15 cellular contexts compared by ENCODE assay signal in the genomic region with DNA sequence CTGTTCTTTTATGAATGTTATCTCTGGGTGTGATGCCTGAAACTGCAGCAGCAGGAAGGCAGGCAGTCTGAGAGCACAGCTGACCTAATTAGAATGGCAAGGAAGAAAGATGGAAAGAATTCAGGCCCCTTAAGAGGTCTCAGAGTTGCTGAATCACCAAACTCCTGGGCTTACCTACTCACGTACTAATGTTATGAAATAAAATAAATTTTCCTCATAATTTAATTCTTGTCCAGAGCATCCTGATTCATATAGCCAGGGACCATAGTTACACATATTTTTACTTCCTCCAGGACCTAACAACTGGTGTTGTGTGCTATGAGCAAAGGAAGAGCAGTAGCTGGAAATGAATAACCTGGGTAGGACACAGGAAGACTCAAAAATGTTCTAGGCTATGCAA. TPM values are rescaled to one million over a fixed set of nuclear protein-coding genes. Genes with fewer than 3 reads are reported as not detected.
DNase-seq lines count a peak whose midpoint lies in the region; ATAC-seq, FAIRE-seq and TF ChIP-seq lines count a peak whose summit lies in the region.
"Had no signal": no experiment of that assay in that cellular context is flagged by ENCODE, and none has a peak within 500 bp of the region (broad histone marks: within the 10 kb centered on the region; RNA-seq: fewer than 3 reads in every experiment).

No MANE protein-coding gene starts in this region.

- no peaks in the 10 kb centered on the region for H3K9me3 ChIP-seq in thoracic aorta
- H3K9me3 ChIP-seq: suprapubic skin had no signal

- H3K27ac Mint-ChIP-seq in activated T-cell treated with anti-CD3 and anti-CD28 coated beads, Interleukin-2, amount 50 U/mL, for 72 hours: peak overlapping the region; percentile 40
- H3K27ac Mint-ChIP-seq: activated CD4-positive, alpha-beta memory T cell treated with anti-CD3 and anti-CD28 coated beads, Interleukin-2, amount 10 ng/mL, durations not matched to agents 7 days and 5 days; CD4-positive, alpha-beta T cell had no signal

- peaks cover 0 to 2% of the 10 kb centered on the region in 2 donors for H3K36me3 Mint-ChIP-seq in activated T-cell treated with anti-CD3 and anti-CD28 coated beads, Interleukin-2, amount 50 U/mL, for 72 hours (ENCODE audit: insufficient read depth in 2 of 2)
- peaks cover 54% of the 10 kb centered on the region for H3K36me3 Mint-ChIP-seq in activated T-cell treated with anti-CD3 and anti-CD28 coated beads, Interleukin-2, amount 50 U/mL, for 4 hours (ENCODE audit: insufficient read depth)

- H3K36me3 ChIP-seq in thoracic aorta: peaks cover 29% of the 10 kb centered on the region

- no peaks in the 10 kb centered on the region for H3K4me1 Mint-ChIP-seq in activated T-cell treated with anti-CD3 and anti-CD28 coated beads, Interleukin-2, amount 50 U/mL, for 72 hours (ENCODE audit: low read depth)
- H3K4me1 Mint-ChIP-seq in activated T-cell treated with anti-CD3 and anti-CD28 coated beads, Interleukin-2, amount 50 U/mL, for 4 hours (ENCODE audit: low read depth): peaks cover 6% of the 10 kb centered on the region
- H3K4me1 Mint-ChIP-seq: activated CD4-positive, alpha-beta memory T cell treated with anti-CD3 and anti-CD28 coated beads, Interleukin-2, amount 10 ng/mL, durations not matched to agents 7 days and 5 days had no signal

- H3K4me3 Mint-ChIP-seq in activated T-cell treated with anti-CD3 and anti-CD28 coated beads, Interleukin-2, amount 50 U/mL, for 72 hours: no peak overlapping the region
- H3K4me3 Mint-ChIP-seq in activated T-cell treated with anti-CD3 and anti-CD28 coated beads, Interleukin-2, amount 50 U/mL, for 4 hours: no peak overlapping the region
- H3K4me3 Mint-ChIP-seq: activated CD4-positive, alpha-beta memory T cell treated with anti-CD3 and anti-CD28 coated beads, Interleukin-2, amount 10 ng/mL, durations not matched to agents 7 days and 5 days; CD4-positive, alpha-beta T cell; naive thymus-derived CD4-positive, alpha-beta T cell had no signal

- H3K9me3 Mint-ChIP-seq in activated T-cell treated with anti-CD3 and anti-CD28 coated beads, Interleukin-2, amount 50 U/mL, for 72 hours: no peaks in the 10 kb centered on the region
- H3K9me3 Mint-ChIP-seq in activated T-cell treated with anti-CD3 and anti-CD28 coated beads, Interleukin-2, amount 50 U/mL, for 4 hours: no peaks in the 10 kb centered on the region
- H3K9me3 Mint-ChIP-seq: activated CD4-positive, alpha-beta memory T cell treated with anti-CD3 and anti-CD28 coated beads, Interleukin-2, amount 10 ng/mL, durations not matched to agents 7 days and 5 days; CD4-positive, alpha-beta T cell; naive thymus-derived CD4-positive, alpha-beta T cell had no signal

- peaks cover 22 to 67% of the 10 kb centered on the region in 2 donors for H3K4me1 ChIP-seq in thoracic aorta (ENCODE audit: control insufficient read depth in 1 of 2, low read depth in 2 of 2)

- H3K27ac ChIP-seq in thoracic aorta: peak overlapping the region; percentile 93 to 94
- H3K27ac ChIP-seq: suprapubic skin had no signal

- no peak for TF ChIP-seq CTCF in thoracic aorta (IDR thresholded peaks at IDR 0.05)

- FAIRE-seq in urothelium cell line (lab: Jason Lieb, UNC): no peak

- no peaks in the 10 kb centered on the region for H3K27me3 Mint-ChIP-seq in activated T-cell treated with anti-CD3 and anti-CD28 coated beads, Interleukin-2, amount 50 U/mL, for 72 hours (ENCODE audit: low read depth)
- H3K27me3 Mint-ChIP-seq in activated T-cell treated with anti-CD3 and anti-CD28 coated beads, Interleukin-2, amount 50 U/mL, for 4 hours (ENCODE audit: low read depth): no peaks in the 10 kb centered on the region
- H3K27me3 Mint-ChIP-seq: activated CD4-positive, alpha-beta memory T cell treated with anti-CD3 and anti-CD28 coated beads, Interleukin-2, amount 10 ng/mL, durations not matched to agents 7 days and 5 days; CD4-positive, alpha-beta T cell; naive thymus-derived CD4-positive, alpha-beta T cell had no signal

- no peak for DNase-seq in activated T-cell treated with anti-CD3 and anti-CD28 coated beads, Interleukin-2, amount 50 U/mL, for 72 hours
- DNase-seq in activated T-cell treated with anti-CD3 and anti-CD28 coated beads, Interleukin-2, amount 50 U/mL, for 4 hours: no peak
- DNase-seq in astrocyte of the hippocampus (ENCODE audit: low read depth, low spot score) (peak; percentile 84), kidney glomerular epithelial cell (lab: John Stamatoyannopoulos, UW) (peak; percentile 98), thoracic aorta (ENCODE audit: low spot score) (no peak), MV-4-11 (lab: John Stamatoyannopoulos, UW) (no peak), urothelium cell line (ENCODE audit: low spot score) (no peak)
- DNase-seq: 8988T; activated CD4-positive, alpha-beta memory T cell treated with anti-CD3 and anti-CD28 coated beads, Interleukin-2, amount 10 ng/mL, durations not matched to agents 7 days and 5 days; CD4-positive, alpha-beta T cell; left ventricle myocardium superior; naive thymus-derived CD4-positive, alpha-beta T cell; NCI-H510A treated with DMSO at 0.1 percent for 48 hours had no signal

- no peaks in the 10 kb centered on the region for H3K27me3 ChIP-seq in thoracic aorta (replicated peaks; ENCODE audit: insufficient read depth)
- H3K27me3 ChIP-seq: suprapubic skin had no signal

- no peak for ATAC-seq in activated T-cell treated with anti-CD3 and anti-CD28 coated beads, Interleukin-2, amount 50 U/mL, for 72 hours (replicated peaks in 1 of 2)
- no peak for ATAC-seq in activated T-cell treated with anti-CD3 and anti-CD28 coated beads, Interleukin-2, amount 50 U/mL, for 4 hours
- ATAC-seq in thoracic aorta (ENCODE audit: insufficient number of reproducible peaks, low FRiP score, low read depth): no peak
- ATAC-seq in HG03175 (IDR thresholded peaks at IDR 0.05; ENCODE audit: unreplicated experiment): no peak
- ATAC-seq: left ventricle myocardium superior; naive thymus-derived CD4-positive, alpha-beta T cell had no signal

- H3K4me3 ChIP-seq in thoracic aorta: no peak overlapping the region
- H3K4me3 ChIP-seq: suprapubic skin had no signal

RNA-seq across cellular contexts. Expression of gene SNX19, which starts 41.9 kb away (rescaled TPM):
- 10 to 100 TPM; 29.5 to 37.1 TPM for total RNA-seq in activated T-cell treated with anti-CD3 and anti-CD28 coated beads, Interleukin-2, amount 50 U/mL, for 72 hours
- 10 to 100 TPM; 24.2 to 31.8 (median 30.9) TPM for total RNA-seq in activated T-cell treated with anti-CD3 and anti-CD28 coated beads, Interleukin-2, amount 50 U/mL, for 4 hours
- total RNA-seq in thoracic aorta: 100 to 1,000 TPM; 102 to 126 TPM

Comparison
In these comparisons a context has a peak if more than half of its experiments do, and no peak if none do; other contexts are left out.
1. DNase-seq: peak in astrocyte of the hippocampus (single experiment) and kidney glomerular epithelial cell (single experiment); none in activated T-cell treated with anti-CD3 and anti-CD28 coated beads, Interleukin-2, amount 50 U/mL, for 72 hours (0 of 2), activated T-cell treated with anti-CD3 and anti-CD28 coated beads, Interleukin-2, amount 50 U/mL, for 4 hours (single experiment), thoracic aorta (single experiment), MV-4-11 (single experiment) and urothelium cell line (single experiment).